In genomic region chr1:214135886-214136285, GRCh38 we compare ENCODE assay signal across 25 cellular contexts.
DNase-seq lines count a peak whose midpoint lies in the region; TF ChIP-seq lines count a peak whose summit lies in the region.
"Had no signal": no experiment of that assay in that cellular context is flagged by ENCODE, and none has a peak within 500 bp of the region (broad histone marks: within the 10 kb centered on the region; RNA-seq: fewer than 3 reads in every experiment).

No MANE protein-coding gene starts in this region.

- H3K79me2 ChIP-seq in OCI-LY3 (ENCODE audit: low read length): no peaks in the 10 kb centered on the region
- H3K79me2 ChIP-seq: parathyroid adenoma had no signal

- H3K27ac ChIP-seq in OCI-LY3 (ENCODE audit: low read length): no peak overlapping the region
- peak overlapping the region; percentile 13 for H3K27ac ChIP-seq in endodermal cell (ENCODE audit: low read depth, low read length)
- H3K27ac ChIP-seq in neuronal stem cell (replicated peaks; ENCODE audit: low read length): no peak overlapping the region
- H3K27ac ChIP-seq: C4-2B, lower lobe of right lung, parathyroid adenoma, right lobe of liver had no signal

- peak overlapping the region; percentile 24 for H2AK5ac ChIP-seq in neuronal stem cell (ENCODE audit: low read depth, low read length)

- peak overlapping the region; percentile 12 for H3K23ac ChIP-seq in neuronal stem cell (ENCODE audit: low read depth, low read length, poor library complexity)

- H3K4ac ChIP-seq in neuronal stem cell (ENCODE audit: low read length): no peak overlapping the region

- no peak overlapping the region for H2BK120ac ChIP-seq in neuronal stem cell (ENCODE audit: low read depth, low read length)

- H3K36me3 Mint-ChIP-seq in endodermal cell (ENCODE audit: low read depth) (no peaks in the 10 kb centered on the region), endothelial cell (ENCODE audit: low read depth, unreplicated experiment) (no peaks in the 10 kb centered on the region)
- H3K36me3 Mint-ChIP-seq: brain had no signal

- peak overlapping the region; percentile 45 for H3K4me2 ChIP-seq in OCI-LY3 (ENCODE audit: low read length)
- H3K4me2 ChIP-seq in neuronal stem cell (ENCODE audit: insufficient read depth, low read length, poor library complexity, severe bottlenecking): no peak overlapping the region

- H3K14ac ChIP-seq in neuronal stem cell (ENCODE audit: low read length): no peak overlapping the region

- WGBS in endodermal cell (ENCODE audit: insufficient coverage in 1 of 2, insufficient read length in 1 of 2), 2 experiments: 91 to 100% methylated on average over 2 to 7 of the region's 7 CpGs
- WGBS in neuronal stem cell (ENCODE audit: extremely low coverage in 2 of 2, insufficient read length in 2 of 2, insufficient replicate concordance in 1 of 2), 2 donors: no CpG with 5 or more reads among the region's 7 CpGs

- H3K9me3 ChIP-seq in OCI-LY3 (ENCODE audit: insufficient read depth, low read length) (no peaks in the 10 kb centered on the region), endodermal cell (ENCODE audit: control insufficient read depth, low read length) (no peaks in the 10 kb centered on the region), neuronal stem cell (replicated peaks in 1 of 2; ENCODE audit: control insufficient read depth in 2 of 2, insufficient read depth in 1 of 2, low read depth in 1 of 2, low read length in 2 of 2) (no peaks in the 10 kb centered on the region)
- H3K9me3 ChIP-seq: lower lobe of right lung, MG63, right lobe of liver had no signal

- no peak overlapping the region for H2BK5ac ChIP-seq in neuronal stem cell (ENCODE audit: low read length)

- no peaks in the 10 kb centered on the region for H4K20me1 ChIP-seq in OCI-LY3 (ENCODE audit: insufficient read depth, low read length)

- H3K79me1 ChIP-seq in neuronal stem cell (ENCODE audit: low read depth, low read length): no peaks in the 10 kb centered on the region

- H3K9me3 Mint-ChIP-seq in endodermal cell (no peaks in the 10 kb centered on the region), endothelial cell (ENCODE audit: unreplicated experiment) (no peaks in the 10 kb centered on the region)
- H3K9me3 Mint-ChIP-seq: activated CD4-positive, alpha-beta T cell treated with anti-CD3 and anti-CD28 coated beads, Interleukin-2, amount 10 ng/mL, durations not matched to agents 7 days and 5 days; activated naive CD8-positive, alpha-beta T cell treated with anti-CD3 and anti-CD28 coated beads, Interleukin-2, amount 50 U/mL, for 24 hours; activated T-cell treated with anti-CD3 and anti-CD28 coated beads, Interleukin-2, amount 50 U/mL, for 4 hours had no signal

- H3K36me3 ChIP-seq in OCI-LY3 (replicated peaks; ENCODE audit: low read depth, low read length) (no peaks in the 10 kb centered on the region), endodermal cell (ENCODE audit: control insufficient read depth, insufficient read depth, low read length) (no peaks in the 10 kb centered on the region), neuronal stem cell (replicated peaks in 1 of 2; ENCODE audit: control insufficient read depth in 2 of 2, insufficient read depth in 2 of 2, low read length in 2 of 2) (no peaks in the 10 kb centered on the region)
- H3K36me3 ChIP-seq: lower lobe of right lung, MG63, right lobe of liver had no signal

- H3K4me3 ChIP-seq in OCI-LY3 (ENCODE audit: low read length) (no peak overlapping the region), endodermal cell (ENCODE audit: low read length) (no peak overlapping the region), neuronal stem cell (ENCODE audit: low read length in 2 of 2) (no peak overlapping the region)
- H3K4me3 ChIP-seq: lower lobe of right lung, MG63, right lobe of liver had no signal

- H2BK15ac ChIP-seq in neuronal stem cell (ENCODE audit: low read length): peak overlapping the region; percentile 19

- no peak overlapping the region for H2BK12ac ChIP-seq in neuronal stem cell (ENCODE audit: low read length)

- no peak overlapping the region for H4K8ac ChIP-seq in neuronal stem cell (ENCODE audit: low read depth, low read length)

- H3K4me1 ChIP-seq in OCI-LY3 (ENCODE audit: low read length) (peaks cover 16% of the 10 kb centered on the region), endodermal cell (ENCODE audit: control insufficient read depth, insufficient read depth, low read length) (peaks cover 7% of the 10 kb centered on the region), neuronal stem cell (ENCODE audit: control insufficient read depth in 2 of 2, insufficient read depth in 1 of 2, low read depth in 1 of 2, low read length in 2 of 2) (peaks cover 0 to 6% of the 10 kb centered on the region in 2 donors)
- H3K4me1 ChIP-seq: lower lobe of right lung, parathyroid adenoma, right lobe of liver had no signal

- TF ChIP-seq CTCF in OCI-LY3 (IDR thresholded peaks at IDR 0.05; ENCODE audit: low read depth, low read length) (no peak), endodermal cell (conservative IDR thresholded peaks at IDR 0.05) (no peak), endothelial cell (IDR thresholded peaks at IDR 0.05; ENCODE audit: unreplicated experiment) (no peak)

- peaks cover 5% of the 10 kb centered on the region for H3K4me1 Mint-ChIP-seq in endodermal cell
- H3K4me1 Mint-ChIP-seq in endothelial cell (ENCODE audit: unreplicated experiment): peaks cover 13% of the 10 kb centered on the region
- H3K4me1 Mint-ChIP-seq: activated CD4-positive, alpha-beta T cell treated with anti-CD3 and anti-CD28 coated beads, Interleukin-2, amount 10 ng/mL, durations not matched to agents 7 days and 5 days; activated naive CD8-positive, alpha-beta T cell treated with anti-CD3 and anti-CD28 coated beads, Interleukin-2, amount 50 U/mL, for 24 hours had no signal

- H3K4me3 Mint-ChIP-seq in endodermal cell (no peak overlapping the region), endothelial cell (ENCODE audit: unreplicated experiment) (no peak overlapping the region)
- H3K4me3 Mint-ChIP-seq: activated CD4-positive, alpha-beta T cell treated with anti-CD3 and anti-CD28 coated beads, Interleukin-2, amount 10 ng/mL, durations not matched to agents 7 days and 5 days; activated naive CD8-positive, alpha-beta T cell treated with anti-CD3 and anti-CD28 coated beads, Interleukin-2, amount 50 U/mL, for 24 hours; activated T-cell treated with anti-CD3 and anti-CD28 coated beads, Interleukin-2, amount 50 U/mL, for 4 hours; brain had no signal

- no peak overlapping the region for H4K91ac ChIP-seq in neuronal stem cell (ENCODE audit: low read depth, low read length, poor library complexity)

- H3K27me3 Mint-ChIP-seq in endodermal cell (ENCODE audit: insufficient read depth): peaks cover 15% of the 10 kb centered on the region
- no peaks in the 10 kb centered on the region for H3K27me3 Mint-ChIP-seq in endothelial cell (ENCODE audit: unreplicated experiment)
- H3K27me3 Mint-ChIP-seq: activated CD4-positive, alpha-beta T cell treated with anti-CD3 and anti-CD28 coated beads, Interleukin-2, amount 10 ng/mL, durations not matched to agents 7 days and 5 days; activated naive CD8-positive, alpha-beta T cell treated with anti-CD3 and anti-CD28 coated beads, Interleukin-2, amount 50 U/mL, for 24 hours had no signal

- no peak overlapping the region for H3K27ac Mint-ChIP-seq in endodermal cell
- H3K27ac Mint-ChIP-seq in endothelial cell (ENCODE audit: unreplicated experiment): no peak overlapping the region
- H3K27ac Mint-ChIP-seq: activated CD4-positive, alpha-beta T cell treated with anti-CD3 and anti-CD28 coated beads, Interleukin-2, amount 10 ng/mL, durations not matched to agents 7 days and 5 days; activated naive CD8-positive, alpha-beta T cell treated with anti-CD3 and anti-CD28 coated beads, Interleukin-2, amount 50 U/mL, for 24 hours had no signal

- H3K27me3 ChIP-seq in OCI-LY3 (ENCODE audit: low read depth, low read length) (peaks cover 30% of the 10 kb centered on the region), endodermal cell (ENCODE audit: control insufficient read depth, insufficient read depth, low read length, poor library complexity, severe bottlenecking) (peaks cover 12% of the 10 kb centered on the region), neuronal stem cell (ENCODE audit: control insufficient read depth in 3 of 3, insufficient read depth in 3 of 3, low read depth in 1 of 3, low read length in 3 of 3) (peaks cover 0 to 54% (median 0%) of the 10 kb centered on the region in 3 experiments)
- H3K27me3 ChIP-seq: MG63, right lobe of liver had no signal

- DNase-seq in EH (ENCODE audit: low read depth): peak; percentile 51
- peak; percentile 68 for DNase-seq in endodermal cell
- DNase-seq in neuronal stem cell (ENCODE audit: low spot score): no peak
- no peak for DNase-seq in endothelial cell (ENCODE audit: low spot score)
- DNase-seq in hepatic stellate cell (ENCODE audit: low spot score): no peak
- no peak for DNase-seq in NCI-H128 (lab: John Stamatoyannopoulos, UW; ENCODE audit: unreplicated experiment)
- DNase-seq in NCI-H1092 treated with DMSO at 0.1 percent for 48 hours (lab: John Stamatoyannopoulos, UW): no peak
- DNase-seq: activated CD4-positive, alpha-beta T cell treated with anti-CD3 and anti-CD28 coated beads, Interleukin-2, amount 10 ng/mL, durations not matched to agents 7 days and 5 days; activated gamma-delta T cell treated with Interleukin-2 at 50 U/mL for 16 hours; activated naive CD8-positive, alpha-beta T cell treated with anti-CD3 and anti-CD28 coated beads, Interleukin-2, amount 50 U/mL, for 24 hours; activated T-cell treated with anti-CD3 and anti-CD28 coated beads, Interleukin-2, amount 50 U/mL, for 4 hours; Calu3; DND-41; glutamatergic neuron; lower lobe of right lung; MG63; NCI-H1417 treated with DMSO at 0.1 percent for 48 hours; NCI-H2081 treated with DMSO at 0.1 percent for 48 hours; OCI-M1; right lobe of liver; stimulated activated naive CD4-positive, alpha-beta T cell had no signal

- H3K9ac ChIP-seq in OCI-LY3 (ENCODE audit: low read length) (no peak overlapping the region), endodermal cell (ENCODE audit: extremely low read depth, low read length, poor library complexity, severe bottlenecking) (no peak overlapping the region), neuronal stem cell (ENCODE audit: low read depth, low read length, poor library complexity) (no peak overlapping the region)
- H3K9ac ChIP-seq: parathyroid adenoma had no signal

- H3K18ac ChIP-seq in neuronal stem cell (ENCODE audit: low read length): no peak overlapping the region

- no peak overlapping the region for H2AFZ ChIP-seq in OCI-LY3 (ENCODE audit: low read depth, low read length)
- no peak overlapping the region for H2AFZ ChIP-seq in neuronal stem cell (ENCODE audit: low read length)
- H2AFZ ChIP-seq: parathyroid adenoma had no signal

Comparison
In these comparisons a context has a peak if more than half of its experiments do, and no peak if none do; other contexts are left out.
1. DNase-seq: peak in EH (single experiment) and endodermal cell (single experiment); none in neuronal stem cell (single experiment), endothelial cell (single experiment), hepatic stellate cell (single experiment), NCI-H128 (single experiment) and NCI-H1092 treated with DMSO at 0.1 percent for 48 hours (single experiment).